In the genomic region with DNA sequence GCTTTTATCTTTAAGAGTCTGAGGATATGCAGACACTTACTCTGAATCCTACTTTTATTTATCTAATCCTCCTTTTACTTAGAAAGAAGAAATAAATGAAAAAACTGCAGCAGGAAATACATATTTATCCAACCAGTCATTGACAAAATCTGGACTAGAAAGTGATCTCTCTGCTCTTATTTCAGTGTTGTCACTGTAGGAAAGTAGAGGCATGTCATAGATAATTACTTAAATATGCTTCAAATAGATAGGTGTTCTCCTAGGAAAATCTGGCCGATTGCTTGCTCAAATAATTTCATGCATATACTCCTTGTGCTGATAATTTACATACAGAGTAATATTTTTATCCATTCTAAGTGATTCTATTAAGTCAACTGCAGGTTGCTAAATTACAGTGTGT, we compare ENCODE assay signal across 29 cellular contexts.
"Had no signal": no experiment of that assay in that cellular context is flagged by ENCODE, and none has a peak within 500 bp of the region (broad histone marks: within the 10 kb centered on the region; RNA-seq: fewer than 3 reads in every experiment).

No MANE protein-coding gene starts in this region.

- DNase-seq: activated CD4-positive, alpha-beta memory T cell treated with anti-CD3 and anti-CD28 coated beads for 36 hours; activated CD4-positive, alpha-beta T cell treated with anti-CD3 and anti-CD28 coated beads for 36 hours; activated CD4-positive, alpha-beta T cell treated with anti-CD3 and anti-CD28 coated beads, Interleukin-2, amount 10 ng/mL, durations not matched to agents 24 days and 14 days; activated CD4-positive, CD25-positive, alpha-beta regulatory T cell; activated CD4-positive, CD25-positive, alpha-beta regulatory T cell treated with anti-CD3 and anti-CD28 coated beads, Interleukin-2, amount 50 U/mL, for 72 hours; activated CD8-positive, alpha-beta memory T cell treated with anti-CD3 and anti-CD28 coated beads, Interleukin-2, amount 10 ng/mL, durations not matched to agents 7 days and 5 days; activated CD8-positive, alpha-beta memory T cell treated with anti-CD3 and anti-CD28 coated beads, Interleukin-2, amount 50 U/mL, for 4 hours; activated CD8-positive, alpha-beta T cell treated with anti-CD3 and anti-CD28 coated beads, Interleukin-2, amount 10 ng/mL, durations not matched to agents 7 days and 5 days; activated effector memory CD4-positive, alpha-beta T cell treated with anti-CD3 and anti-CD28 coated beads, Interleukin-2, amount 50 U/mL, for 16 hours; activated naive CD4-positive, alpha-beta T cell treated with anti-CD3 and anti-CD28 coated beads for 36 hours; activated naive CD8-positive, alpha-beta T cell treated with anti-CD3 and anti-CD28 coated beads for 36 hours; activated naive CD8-positive, alpha-beta T cell treated with anti-CD3 and anti-CD28 coated beads, Interleukin-2, amount 50 U/mL, for 24 hours; activated T-cell treated with anti-CD3 and anti-CD28 coated beads, Interleukin-2, amount 50 U/mL, for 1 hour; activated T-cell treated with anti-CD3 and anti-CD28 coated beads, Interleukin-2, amount 50 U/mL, for 48 hours; adrenal gland; amygdala; aorta; body of pancreas; caudate nucleus; cortex of kidney; dermis blood vessel endothelial cell; effector CD4-positive, alpha-beta T cell; effector memory CD8-positive, alpha-beta T cell; erythroblast; foreskin melanocyte; heart right ventricle; hippocampal formation; T1000 had no signal

- ATAC-seq: activated CD4-positive, alpha-beta T cell treated with anti-CD3 and anti-CD28 coated beads for 36 hours; activated CD8-positive, alpha-beta memory T cell treated with anti-CD3 and anti-CD28 coated beads, Interleukin-2, amount 10 ng/mL, durations not matched to agents 7 days and 5 days; activated CD8-positive, alpha-beta T cell treated with anti-CD3 and anti-CD28 coated beads, Interleukin-2, amount 10 ng/mL, durations not matched to agents 7 days and 5 days; activated naive CD8-positive, alpha-beta T cell treated with anti-CD3 and anti-CD28 coated beads, Interleukin-2, amount 50 U/mL, for 24 hours; body of pancreas; effector memory CD8-positive, alpha-beta T cell; gastroesophageal sphincter; heart right ventricle had no signal
